Comparison of ENCODE assay signal across 8 cellular contexts in the genomic region with DNA sequence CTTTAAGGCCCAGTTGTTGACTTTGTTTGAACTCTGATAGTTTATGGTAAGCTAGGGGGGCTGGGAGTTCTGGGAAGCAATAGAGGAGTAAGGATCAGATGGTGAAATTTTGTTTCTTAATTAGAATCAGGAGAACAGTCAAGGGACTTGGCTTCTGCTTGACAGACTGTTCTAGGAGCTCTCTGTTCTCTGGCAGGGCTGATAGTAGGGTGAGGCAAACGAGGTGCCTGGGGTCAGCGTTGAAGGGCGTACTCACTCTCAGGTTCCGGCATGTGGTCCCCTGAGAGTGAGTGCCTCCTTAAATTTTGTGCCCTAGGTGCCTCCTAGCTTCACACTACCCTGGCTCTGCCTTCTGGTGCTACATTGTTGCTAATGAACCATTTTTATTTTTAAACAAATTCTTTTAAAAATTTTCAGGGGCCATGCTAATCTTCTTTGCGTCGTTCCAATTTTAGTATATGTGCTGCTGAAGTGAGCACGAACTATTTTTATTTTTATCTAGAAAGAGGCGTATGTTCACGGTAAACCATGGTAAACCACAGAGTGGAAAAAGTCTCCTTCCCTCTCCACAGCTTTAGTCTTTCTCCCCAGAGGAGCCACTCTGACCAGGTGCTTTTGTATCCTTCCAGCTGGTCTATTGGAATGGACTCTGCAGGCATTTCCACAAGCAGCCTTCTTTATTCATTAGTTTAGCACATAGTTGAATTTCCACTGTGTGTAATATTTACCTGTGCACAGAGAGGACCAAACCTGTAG.
A peak's percentile ranks its signal among the peaks of the same experiment; 100 is the strongest.
DNase-seq lines count a peak whose midpoint lies in the region; ATAC-seq and TF ChIP-seq lines count a peak whose summit lies in the region.
"Had no signal": no experiment of that assay in that cellular context is flagged by ENCODE, and none has a peak within 500 bp of the region (broad histone marks: within the 10 kb centered on the region; RNA-seq: fewer than 3 reads in every experiment).

No MANE protein-coding gene starts in this region.

- H3K36me3 Mint-ChIP-seq in dendritic cell treated with granulocyte-macrophage colony-stimulating factor and Interleukin-4, amounts not matched to agents 40 ng/mL and 50 ng/mL, for 4 days (ENCODE audit: low read depth): peaks cover 70% of the 10 kb centered on the region
- peaks cover 49% of the 10 kb centered on the region for H3K36me3 Mint-ChIP-seq in stimulated activated memory B cell treated with anti-CD40 and anti-IgM and Interleukin-4, amounts not matched to agents 10 μg/mL and 1 μg/mL and 100 μg/mL, for 72 hours

- intact Hi-C loops in dendritic cell treated with granulocyte-macrophage colony-stimulating factor and Interleukin-4, amounts not matched to agents 40 ng/mL and 50 ng/mL, for 4 days (cut with micrococcal nuclease): no loop called here

- H3K27me3 Mint-ChIP-seq in dendritic cell treated with granulocyte-macrophage colony-stimulating factor and Interleukin-4, amounts not matched to agents 40 ng/mL and 50 ng/mL, for 4 days: no peaks in the 10 kb centered on the region
- H3K27me3 Mint-ChIP-seq in stimulated activated memory B cell treated with anti-CD40 and anti-IgM and Interleukin-4, amounts not matched to agents 10 μg/mL and 1 μg/mL and 100 μg/mL, for 72 hours: no peaks in the 10 kb centered on the region

- in situ Hi-C loops in GM18951 (cut with MboI; ENCODE audit: low sequenced_read_pairs, unreplicated experiment): no loop called here

- no peaks in the 10 kb centered on the region for H3K9me3 Mint-ChIP-seq in dendritic cell treated with granulocyte-macrophage colony-stimulating factor and Interleukin-4, amounts not matched to agents 40 ng/mL and 50 ng/mL, for 4 days
- no peaks in the 10 kb centered on the region for H3K9me3 Mint-ChIP-seq in stimulated activated memory B cell treated with anti-CD40 and anti-IgM and Interleukin-4, amounts not matched to agents 10 μg/mL and 1 μg/mL and 100 μg/mL, for 72 hours

- H3K4me1 Mint-ChIP-seq in dendritic cell treated with granulocyte-macrophage colony-stimulating factor and Interleukin-4, amounts not matched to agents 40 ng/mL and 50 ng/mL, for 4 days (ENCODE audit: low read depth): peaks cover 82% of the 10 kb centered on the region
- peaks cover 76% of the 10 kb centered on the region for H3K4me1 Mint-ChIP-seq in stimulated activated memory B cell treated with anti-CD40 and anti-IgM and Interleukin-4, amounts not matched to agents 10 μg/mL and 1 μg/mL and 100 μg/mL, for 72 hours

- peak; percentile 18 for TF ChIP-seq POLR2A in GM18951 (IDR thresholded peaks at IDR 0.05; ENCODE audit: extremely low read depth, insufficient read depth, insufficient read length)

- DNase-seq in RKO (ENCODE audit: low spot score): no peak

- H3K4me3 Mint-ChIP-seq in dendritic cell treated with granulocyte-macrophage colony-stimulating factor and Interleukin-4, amounts not matched to agents 40 ng/mL and 50 ng/mL, for 4 days: peak overlapping the region; percentile 57
- H3K4me3 Mint-ChIP-seq in stimulated activated memory B cell treated with anti-CD40 and anti-IgM and Interleukin-4, amounts not matched to agents 10 μg/mL and 1 μg/mL and 100 μg/mL, for 72 hours: peak overlapping the region; percentile 62

- ATAC-seq in HG03354 (IDR thresholded peaks at IDR 0.05; ENCODE audit: poor library complexity, severe bottlenecking, unreplicated experiment) (peak; percentile 51), GM19023 (IDR thresholded peaks at IDR 0.05; ENCODE audit: unreplicated experiment) (no peak), GM19397 (IDR thresholded peaks at IDR 0.05; ENCODE audit: unreplicated experiment) (no peak)
- peak; percentile 80 for ATAC-seq in stimulated activated memory B cell treated with anti-CD40 and anti-IgM and Interleukin-4, amounts not matched to agents 10 μg/mL and 1 μg/mL and 100 μg/mL, for 72 hours
- ATAC-seq: Panc1 had no signal

- H3K27ac Mint-ChIP-seq in dendritic cell treated with granulocyte-macrophage colony-stimulating factor and Interleukin-4, amounts not matched to agents 40 ng/mL and 50 ng/mL, for 4 days: peak overlapping the region; percentile 89
- peak overlapping the region; percentile 75 for H3K27ac Mint-ChIP-seq in stimulated activated memory B cell treated with anti-CD40 and anti-IgM and Interleukin-4, amounts not matched to agents 10 μg/mL and 1 μg/mL and 100 μg/mL, for 72 hours

Comparison
In these comparisons a context has a peak if more than half of its experiments do, and no peak if none do; other contexts are left out.
1. ATAC-seq: peak in HG03354 (single experiment) and stimulated activated memory B cell treated with anti-CD40 and anti-IgM and Interleukin-4, amounts not matched to agents 10 μg/mL and 1 μg/mL and 100 μg/mL, for 72 hours (single experiment); none in GM19023 (single experiment) and GM19397 (single experiment).